8 cellular contexts compared by ENCODE assay signal in genomic region chr19:50431343-50432220, GRCh38. TPM values are rescaled to one million over a fixed set of nuclear protein-coding genes. Genes with fewer than 3 reads are reported as not detected.
DNase-seq lines count a peak whose midpoint lies in the region; FAIRE-seq and TF ChIP-seq lines count a peak whose summit lies in the region.

No MANE protein-coding gene starts in this region.

- TF ChIP-seq POLR2A in H54 (IDR thresholded peaks at IDR 0.05; ENCODE audit: low read depth, low read length) = no peak

- H3K27ac ChIP-seq in SJCRH30 = peak overlapping the region; percentile 96
- no peak overlapping the region for H3K27ac ChIP-seq in subcutaneous abdominal adipose tissue (ENCODE audit: low read depth, low read length)

- no peaks in the 10 kb centered on the region for H3K36me3 ChIP-seq in SJCRH30
- H3K36me3 ChIP-seq in subcutaneous abdominal adipose tissue (ENCODE audit: control insufficient read depth in 5 of 5, insufficient read depth in 5 of 5, low read length in 5 of 5) = no peaks in the 10 kb centered on the region

- peak overlapping the region; percentile 67 for H3K4me3 ChIP-seq in SJCRH30
- H3K4me3 ChIP-seq in subcutaneous abdominal adipose tissue (ENCODE audit: low read depth in 1 of 5, low read length in 5 of 5) = peak overlapping the region; percentile 63 to 79 (median 70)

- no peaks in the 10 kb centered on the region for H3K9me3 ChIP-seq in SJCRH30 (replicated peaks)
- no peaks in the 10 kb centered on the region for H3K9me3 ChIP-seq in subcutaneous abdominal adipose tissue (ENCODE audit: control insufficient read depth in 5 of 5, low read length in 5 of 5)

- peak overlapping the region in 3 of 5 donors; percentile 44 to 78 (median 75) for H3K9ac ChIP-seq in subcutaneous abdominal adipose tissue (ENCODE audit: low read length in 5 of 5)

- peak; percentile 33 for FAIRE-seq in H54 (lab: Jason Lieb, UNC)

- peak; percentile 68 for DNase-seq in EH (ENCODE audit: low read depth)
- DNase-seq in H54 (ENCODE audit: insufficient read length, low spot score) = peak; percentile 92
- peak; percentile 44 for DNase-seq in M059J (ENCODE audit: low read depth)
- peak; percentile 89 to 93 for DNase-seq in SJCRH30
- peak; percentile 89 for DNase-seq in activated naive CD4-positive, alpha-beta T cell treated with Interleukin-2 at 50 U/mL for 16 hours
- peak; percentile 14 for DNase-seq in glomerular endothelial cell (ENCODE audit: extremely low read depth, low read depth, low spot score)
- DNase-seq in non-pigmented ciliary epithelial cell (ENCODE audit: low read depth) = peak; percentile 8

- H3K27me3 ChIP-seq in SJCRH30 (no peaks in the 10 kb centered on the region), subcutaneous abdominal adipose tissue (ENCODE audit: control insufficient read depth in 5 of 5, insufficient read depth in 4 of 5, low read length in 5 of 5) (peaks cover 15 to 42% (median 22%) of the 10 kb centered on the region in 5 donors)

- H3K4me1 ChIP-seq in SJCRH30 (peaks cover 25% of the 10 kb centered on the region), subcutaneous abdominal adipose tissue (ENCODE audit: control insufficient read depth in 5 of 5, insufficient read depth in 5 of 5, low read length in 5 of 5) (peaks cover 2 to 29% (median 20%) of the 10 kb centered on the region in 5 donors)

RNA-seq across cellular contexts. Expression of gene MYBPC2, which starts 1.1 kb away (rescaled TPM):
- total RNA-seq in M059J (2014; rRNA removed; shearing (Covaris generic)) = not detected in 2 replicates
- 13.8 and 14.7 TPM in 2 replicates for total RNA-seq in SJCRH30 (2014; rRNA removed; shearing (Covaris generic))
- not detected in 2 replicates for total RNA-seq in glomerular endothelial cell

RNA-seq across cellular contexts. Expression of gene SPIB, which starts 12.8 kb away (rescaled TPM):
- not detected in 2 replicates for total RNA-seq in M059J (2014; rRNA removed; shearing (Covaris generic))
- 0.83 and 2.8 TPM in 2 replicates for total RNA-seq in SJCRH30 (2014; rRNA removed; shearing (Covaris generic))
- not detected in 2 replicates for total RNA-seq in glomerular endothelial cell

RNA-seq across cellular contexts. Expression of gene EMC10, which starts 44.7 kb away (rescaled TPM):
- 29.2 and 68.1 TPM in 2 replicates for total RNA-seq in M059J (2014; rRNA removed; shearing (Covaris generic))
- total RNA-seq in SJCRH30 (2014; rRNA removed; shearing (Covaris generic)) = 52.7 and 56.3 TPM in 2 replicates
- total RNA-seq in glomerular endothelial cell = 120 and 121 TPM in 2 replicates

RNA-seq across cellular contexts. Expression of gene GARIN5A, which starts 45.1 kb away (rescaled TPM):
- total RNA-seq in M059J (2014; rRNA removed; shearing (Covaris generic)) = 0.20 and 1.1 TPM in 2 replicates
- total RNA-seq in SJCRH30 (2014; rRNA removed; shearing (Covaris generic)) = 0.89 and 1.2 TPM in 2 replicates
- total RNA-seq in glomerular endothelial cell = 0.39 TPM in 1 of 2 replicates, not detected in the other

RNA-seq across cellular contexts. Expression of gene POLD1, which starts 47.4 kb away (rescaled TPM):
- 22.9 and 50.7 TPM in 2 replicates for total RNA-seq in M059J (2014; rRNA removed; shearing (Covaris generic))
- 74.4 and 75.2 TPM in 2 replicates for total RNA-seq in SJCRH30 (2014; rRNA removed; shearing (Covaris generic))
- total RNA-seq in glomerular endothelial cell = 24.0 and 29.4 TPM in 2 replicates

Comparison
In these comparisons a context has a peak if more than half of its experiments do, and no peak if none do; other contexts are left out.
1. DNase-seq: peak in every context shown above with its lines; median percentile 92 in H54; 91 in SJCRH30; 89 in activated naive CD4-positive, alpha-beta T cell treated with Interleukin-2 at 50 U/mL for 16 hours; 68 in EH; 44 in M059J; 14 in glomerular endothelial cell; 8 in non-pigmented ciliary epithelial cell.
2. RNA of gene MYBPC2, which starts 1.1 kb away (total RNA-seq): 13.8 to 14.7 TPM in SJCRH30; not detected in M059J and not detected in glomerular endothelial cell; every median in the first group is over 10 times any median in the second.